In genomic region chr22:49448546-49448945, GRCh38 we compare ENCODE assay signal across 31 cellular contexts.
A peak's percentile ranks its signal among the peaks of the same experiment; 100 is the strongest.
DNase-seq lines count a peak whose midpoint lies in the region; ATAC-seq and TF ChIP-seq lines count a peak whose summit lies in the region.
"Had no signal": no experiment of that assay in that cellular context is flagged by ENCODE, and none has a peak within 500 bp of the region (broad histone marks: within the 10 kb centered on the region; RNA-seq: fewer than 3 reads in every experiment).

No MANE protein-coding gene starts in this region.

- no peaks in the 10 kb centered on the region for H3K36me3 ChIP-seq in BLaER1
- H3K36me3 ChIP-seq: neutrophil, stomach had no signal

- H3K4me1 Mint-ChIP-seq in chondrocyte (ENCODE audit: low read depth), result no peaks in the 10 kb centered on the region
- H3K4me1 Mint-ChIP-seq: B cell had no signal

- peak overlapping the region; percentile 36 for H3K4me2 ChIP-seq in BLaER1
- H3K4me2 ChIP-seq: A549, smooth muscle cell had no signal

- DNase-seq in amygdala (lab: John Stamatoyannopoulos, UW) (peak in 49 of 56 donors; percentile 14 to 90 (median 62)), globus pallidus (ENCODE audit: low spot score) (peak; percentile 94), nucleus accumbens (lab: John Stamatoyannopoulos, UW) (peak in 50 of 56 donors; percentile 7 to 88 (median 62)), chondrocyte (ENCODE audit: low spot score) (no peak), NCI-H510A treated with DMSO at 0.1 percent for 48 hours (lab: John Stamatoyannopoulos, UW) (no peak), RWPE1 (ENCODE audit: low spot score) (no peak)
- DNase-seq: activated CD4-positive, alpha-beta T cell treated with anti-CD3 and anti-CD28 coated beads for 4 hours; activated gamma-delta T cell treated with Interleukin-2 at 50 U/mL for 16 hours; activated T-cell treated with anti-CD3 and anti-CD28 coated beads, Interleukin-2, amount 50 U/mL, for 1 hour; cerebellar nuclear complex; DMS79 treated with DMSO at 0.1 percent for 48 hours; GF-D8; left cardiac atrium; mammary epithelial cell; NCI-H1105 treated with DMSO at 0.1 percent for 48 hours; NCI-H2029 treated with DMSO at 0.1 percent for 48 hours; NCI-H226; NCI-H774; PC-3; stimulated activated CD4-positive, alpha-beta T cell treated with anti-CD3 and anti-CD28 coated beads, Interleukin-1b, Interleukin-23, amount 100 ng/mL, for 48 hours; stimulated activated CD8-positive, alpha-beta memory T cell treated with anti-CD3 and anti-CD28 coated beads, Interleukin-4, amount 100 ng/mL, for 48 hours; stomach; trophoblast cell had no signal

- no peak overlapping the region for H3K27ac ChIP-seq in BLaER1
- H3K27ac ChIP-seq in RWPE1, result no peak overlapping the region
- H3K27ac ChIP-seq: A549, neutrophil, stomach, VCaP had no signal

- no peak overlapping the region for H3K4me3 Mint-ChIP-seq in chondrocyte (ENCODE audit: unreplicated experiment)
- H3K4me3 Mint-ChIP-seq: B cell had no signal

- peaks cover 5% of the 10 kb centered on the region; the same call in 1 of the 2 replicates for H3K4me1 ChIP-seq in BLaER1
- H3K4me1 ChIP-seq: A549, stomach had no signal

- peaks cover 6% of the 10 kb centered on the region for H3K9me3 Mint-ChIP-seq in chondrocyte (ENCODE audit: low read depth)

- H3K9ac ChIP-seq in BLaER1, result no peak overlapping the region

- H3K36me3 Mint-ChIP-seq in chondrocyte (ENCODE audit: low read depth), result no peaks in the 10 kb centered on the region

- no peak for TF ChIP-seq CTCF in chondrocyte (IDR thresholded peaks at IDR 0.05)
- no peak for TF ChIP-seq CTCF in RWPE1 (conservative IDR thresholded peaks at IDR 0.05; ENCODE audit: low read depth)

- no peaks in the 10 kb centered on the region for H3K9me3 ChIP-seq in BLaER1
- H3K9me3 ChIP-seq: A549, neutrophil had no signal

- CTCF ChIA-PET in RWPE1 (lab: Yijun Ruan, JAX), result no interaction called here

- no peaks in the 10 kb centered on the region for H4K20me1 ChIP-seq in BLaER1

- no peak overlapping the region for H3K4me3 ChIP-seq in BLaER1
- H3K4me3 ChIP-seq: A549, smooth muscle cell, stomach had no signal

- peaks cover 34% of the 10 kb centered on the region for H3K27me3 Mint-ChIP-seq in chondrocyte (ENCODE audit: low read depth)

- H3K27ac Mint-ChIP-seq in chondrocyte (ENCODE audit: unreplicated experiment), result no peak overlapping the region
- H3K27ac Mint-ChIP-seq: B cell had no signal

- ATAC-seq in GM18867 (IDR thresholded peaks at IDR 0.05; ENCODE audit: unreplicated experiment), result no peak
- ATAC-seq: A549, left cardiac atrium, PC-3, Right ventricle myocardium inferior had no signal

- POLR2A ChIA-PET in RWPE1 (lab: Yijun Ruan, JAX; ENCODE audit: low non-redundant PET), result no interaction called here

- H3K27me3 ChIP-seq in BLaER1, result peaks cover 5% of the 10 kb centered on the region; the same call in 1 of the 2 replicates

Comparison
In these comparisons a context has a peak if more than half of its experiments do, and no peak if none do; other contexts are left out.
1. DNase-seq: peak in amygdala (49 of 56), globus pallidus (single experiment) and nucleus accumbens (50 of 56); none in chondrocyte (single experiment), NCI-H510A treated with DMSO at 0.1 percent for 48 hours (single experiment) and RWPE1 (single experiment).